Comparison of ENCODE assay signal across 6 cellular contexts in genomic region chr5:75334413-75334812, GRCh38. TPM values are rescaled to one million over a fixed set of nuclear protein-coding genes. Genes with fewer than 3 reads are reported as not detected.
DNase-seq lines count a peak whose midpoint lies in the region; ATAC-seq, FAIRE-seq and TF ChIP-seq lines count a peak whose summit lies in the region.
"Not testable (repeated sequence)": the region's sequence is repeated elsewhere in the genome, so short reads cannot be mapped to it uniquely, and the experiment has no call there.

No MANE protein-coding gene starts in this region.

- CTCF ChIA-PET in activated B cell treated with CpG ODN at 0.5 μM for 24 hours (lab: Charles Lee); HepG2 (lab: Yijun Ruan, JAX; ENCODE audit: low intra/inter-chr PET ratio, low total read pairs): not testable (repeated sequence)

- not testable (repeated sequence) for H3K27ac ChIP-seq in GM23338 (ENCODE audit: low read depth); neural progenitor cell
- H3K27ac ChIP-seq in HepG2 (ENCODE audit: extremely low read length, insufficient read depth, low read length) = peak overlapping the region; percentile 92

- not testable (repeated sequence) for TF ChIP-seq CTCF in GM23338 (conservative IDR thresholded peaks at IDR 0.05; ENCODE audit: low read depth in 2 of 2); activated B cell treated with CpG ODN at 0.5 μM for 24 hours (IDR thresholded peaks at IDR 0.05); HepG2 (CRISPR knock-in tag; IDR thresholded peaks at IDR 0.05); nephron progenitor cell (IDR thresholded peaks at IDR 0.05); neural progenitor cell (IDR thresholded peaks at IDR 0.05)

- not testable (repeated sequence) for TF ChIP-seq RAD21 in HepG2 (CRISPR knock-in tag; IDR thresholded peaks at IDR 0.05)

- not testable (repeated sequence) for H3K4me1 Mint-ChIP-seq in GM23338, neural progenitor cell
- peaks cover 15% of the 10 kb centered on the region for H3K4me1 Mint-ChIP-seq in activated B cell treated with CpG ODN at 0.5 μM for 24 hours
- H3K4me1 Mint-ChIP-seq in nephron progenitor cell = peaks cover 15% of the 10 kb centered on the region

- H3K27ac Mint-ChIP-seq in GM23338 (0 out of 2 replicates have a peak overlapping the region, but pooled peaks have one; percentile 26), nephron progenitor cell (peak overlapping the region; percentile 78), neural progenitor cell (peak overlapping the region; percentile 63)
- H3K27ac Mint-ChIP-seq in activated B cell treated with CpG ODN at 0.5 μM for 24 hours = not testable (repeated sequence)

- not testable (repeated sequence) for ATAC-seq in GM23338; activated B cell treated with CpG ODN at 0.5 μM for 24 hours (ENCODE audit: low read depth); HepG2

- not testable (repeated sequence) for H3K4me3 ChIP-seq in GM23338; HepG2 (replicated peaks in 1 of 3; ENCODE audit: insufficient read depth in 1 of 3, low read depth in 2 of 3, low read length in 3 of 3); neural progenitor cell

- not testable (repeated sequence) for BruUV-seq in HepG2 (replicated peaks; lab: Mats Ljungman, UMichigan)

- intact Hi-C loops in activated B cell treated with CpG ODN at 0.5 μM for 24 hours (cut with micrococcal nuclease); HepG2 (cut with micrococcal nuclease; ENCODE audit: unreplicated experiment): not testable (repeated sequence)

- H3K27me3 ChIP-seq in GM23338 (ENCODE audit: insufficient read depth); HepG2 (ENCODE audit: control insufficient read depth in 1 of 2, insufficient read depth in 2 of 2, low read length in 2 of 2); neural progenitor cell: not testable (repeated sequence)

- H3K4me1 ChIP-seq in GM23338 (ENCODE audit: insufficient read depth); neural progenitor cell: not testable (repeated sequence)
- peaks cover 51% of the 10 kb centered on the region for H3K4me1 ChIP-seq in HepG2 (ENCODE audit: insufficient read depth, low read length)

- not testable (repeated sequence) for H2AFZ ChIP-seq in GM23338; HepG2 (ENCODE audit: low read length); neural progenitor cell (replicated peaks)

- peaks cover 23% of the 10 kb centered on the region for H3K79me2 ChIP-seq in GM23338 (replicated peaks; ENCODE audit: insufficient read depth)
- peaks cover 29% of the 10 kb centered on the region for H3K79me2 ChIP-seq in HepG2 (ENCODE audit: insufficient read depth, low read length)
- H3K79me2 ChIP-seq in neural progenitor cell (ENCODE audit: low read depth) = peaks cover 23% of the 10 kb centered on the region

- POLR2A ChIA-PET in activated B cell treated with CpG ODN at 0.5 μM for 24 hours (lab: Charles Lee); HepG2 (lab: Yijun Ruan, JAX): not testable (repeated sequence)

- peaks cover 10% of the 10 kb centered on the region; the same call in 2 of the 3 replicates for H3K9me3 Mint-ChIP-seq in GM23338
- not testable (repeated sequence) for H3K9me3 Mint-ChIP-seq in activated B cell treated with CpG ODN at 0.5 μM for 24 hours, neural progenitor cell
- peaks cover 19% of the 10 kb centered on the region for H3K9me3 Mint-ChIP-seq in nephron progenitor cell

- DNase-seq in GM23338 (ENCODE audit: low spot score); activated B cell treated with CpG ODN at 0.5 μM for 24 hours; HepG2 (ENCODE audit: low spot score); nephron progenitor cell; neural progenitor cell (ENCODE audit: low spot score): not testable (repeated sequence)
- peak; percentile 17 for DNase-seq in HT1080 (ENCODE audit: low read depth)

- TF ChIP-seq EP300 in HepG2 (IDR thresholded peaks at IDR 0.05; ENCODE audit: low read depth in 2 of 2, low read length in 2 of 2); HepG2 (CRISPR knock-in tag; IDR thresholded peaks at IDR 0.05; ENCODE audit: borderline replicate concordance): not testable (repeated sequence)

- TF ChIP-seq POLR2A in HepG2 (IDR thresholded peaks at IDR 0.05; ENCODE audit: insufficient read depth in 1 of 2, low read depth in 2 of 2, low read length in 2 of 2) = peak; percentile 33 to 68; a peak in 3 of 4 replicates

- WGBS in HepG2 (ENCODE audit: low lambda C conversion rate) = 96% methylated on average over 9 of the region's 10 CpGs

- H4K20me1 ChIP-seq in GM23338 (replicated peaks; ENCODE audit: insufficient read depth) (peaks cover 16% of the 10 kb centered on the region), HepG2 (ENCODE audit: insufficient read depth, low read length) (peaks cover 21% of the 10 kb centered on the region), neural progenitor cell (ENCODE audit: low read depth) (peaks cover 20% of the 10 kb centered on the region)

- H3K4me3 Mint-ChIP-seq in GM23338, neural progenitor cell: not testable (repeated sequence)
- H3K4me3 Mint-ChIP-seq in activated B cell treated with CpG ODN at 0.5 μM for 24 hours (peak overlapping the region; percentile 32), nephron progenitor cell (peak overlapping the region; percentile 61)

- H3K36me3 Mint-ChIP-seq in GM23338 (ENCODE audit: low read depth) = peaks cover 20% of the 10 kb centered on the region
- H3K36me3 Mint-ChIP-seq in activated B cell treated with CpG ODN at 0.5 μM for 24 hours (ENCODE audit: low read depth) = peaks cover 13% of the 10 kb centered on the region
- H3K36me3 Mint-ChIP-seq in nephron progenitor cell (ENCODE audit: low read depth) = not testable (repeated sequence)
- H3K36me3 Mint-ChIP-seq in neural progenitor cell = peaks cover 11% of the 10 kb centered on the region

- not testable (repeated sequence) for H3K27me3 Mint-ChIP-seq in GM23338 (ENCODE audit: insufficient read depth, low read depth, poor library complexity); activated B cell treated with CpG ODN at 0.5 μM for 24 hours; nephron progenitor cell (ENCODE audit: low read depth, poor library complexity); neural progenitor cell (ENCODE audit: insufficient read depth, low read depth)

- not testable (repeated sequence) for H3K4me2 ChIP-seq in GM23338; HepG2 (ENCODE audit: low read depth, low read length); neural progenitor cell

- H3K9me3 ChIP-seq in HepG2 (ENCODE audit: low read length); neural progenitor cell (ENCODE audit: low read depth): not testable (repeated sequence)

- in situ Hi-C loops in HepG2 (cut with HindIII; ENCODE audit: extremely low pct_ligation_motif_present, low pct_unique_long_range_greater_than_20kb) = not testable (repeated sequence)

- not testable (repeated sequence) for H3F3A ChIP-seq in GM23338 (replicated peaks; ENCODE audit: low read depth)
- peaks cover 13% of the 10 kb centered on the region for H3F3A ChIP-seq in neural progenitor cell (ENCODE audit: low read depth)

- not testable (repeated sequence) for H3K36me3 ChIP-seq in GM23338 (ENCODE audit: insufficient read depth); HepG2 (replicated peaks in 1 of 2; ENCODE audit: control insufficient read depth in 1 of 2, insufficient read depth in 2 of 2, low read length in 2 of 2); neural progenitor cell

- H3K9me2 ChIP-seq in GM23338 (ENCODE audit: insufficient read depth) = not testable (repeated sequence)

- FAIRE-seq in HepG2 (lab: Jason Lieb, UNC) = not testable (repeated sequence)

- H3K9ac ChIP-seq in HepG2 (ENCODE audit: insufficient read depth, low read depth, low read length); neural progenitor cell: not testable (repeated sequence)

RNA-seq across cellular contexts. Expression of gene HMGCR, which starts 2.6 kb away (rescaled TPM):
- 331 and 381 TPM in 2 replicates for total RNA-seq in GM23338 (2014; rRNA removed; shearing (Covaris generic))
- polyA plus RNA-seq in GM23338 (2016; fragmentation: Nextera tagmentation; extraction: Ambion mirVana) = 60.6 and 72.2 TPM in 2 replicates
- total RNA-seq in HT1080 (2014; rRNA removed; shearing (Covaris generic)) = 92.0 and 98.1 TPM in 2 replicates
- 31.6 and 33.8 TPM in 2 replicates for polyA plus RNA-seq in HT1080 (2015; cell fraction: cytosol; rRNA removed)
- polyA plus RNA-seq in HT1080 (2015; cell fraction: nucleus; rRNA removed) = 151 and 176 TPM in 2 replicates
- total RNA-seq in activated B cell treated with CpG ODN at 0.5 μM for 24 hours = 105 and 131 TPM in 2 replicates
- total RNA-seq in HepG2 (2016; rRNA removed; fragmentation: Illumina TruSeq; extraction: Trizol) = 111 and 144 TPM in 2 replicates
- 13.9 and 16.0 TPM in 2 replicates for total RNA-seq in HepG2 (2016; cell fraction: cytosol; rRNA removed; fragmentation: Illumina TruSeq; extraction: Trizol; ENCODE audit: low read depth)
- 94.9 and 148 TPM in 2 replicates for total RNA-seq in HepG2 (2016; cell fraction: insoluble cytoplasmic fraction; rRNA removed; fragmentation: Illumina TruSeq; extraction: Trizol)
- total RNA-seq in HepG2 (2016; cell fraction: membrane; rRNA removed; fragmentation: Illumina TruSeq; extraction: Trizol) = 34.9 and 43.7 TPM in 2 replicates
- total RNA-seq in HepG2 (2016; cell fraction: nucleus; rRNA removed; fragmentation: Illumina TruSeq; extraction: Trizol) = 273 and 279 TPM in 2 replicates
- 43.0 and 54.2 TPM in 2 replicates for polyA plus RNA-seq in HepG2 (2011; rRNA removed)
- polyA plus RNA-seq in HepG2 (2011; cell fraction: cytosol; rRNA removed) = 16.7 and 37.7 TPM in 2 replicates
- 41.8 and 60.3 TPM in 2 replicates for polyA plus RNA-seq in HepG2 (2011; cell fraction: nucleus; rRNA removed)
- 147 and 165 TPM in 2 replicates for polyA plus RNA-seq in HepG2 (2012)
- 5.0 and 5.2 TPM in 2 replicates for polyA plus RNA-seq in HepG2 (2016; cell fraction: cytosol; fragmentation: Illumina TruSeq; extraction: Trizol; ENCODE audit: low read depth)
- polyA plus RNA-seq in HepG2 (2016; cell fraction: insoluble cytoplasmic fraction; fragmentation: Illumina TruSeq; extraction: Trizol; ENCODE audit: low read depth) = 67.7 and 73.3 TPM in 2 replicates
- 10.6 and 13.1 TPM in 2 replicates for polyA plus RNA-seq in HepG2 (2016; cell fraction: membrane; fragmentation: Illumina TruSeq; extraction: Trizol; ENCODE audit: low read depth)
- polyA plus RNA-seq in HepG2 (2016; cell fraction: nucleus; fragmentation: Illumina TruSeq; extraction: Trizol; ENCODE audit: insufficient read depth, low read depth) = 271 and 285 TPM in 2 replicates
- polyA minus RNA-seq in HepG2 (2011; rRNA and poly(A)+ RNA removed; ENCODE audit: low replicate concordance) = 101 and 102 TPM in 2 replicates
- 53.2 and 76.7 TPM in 2 replicates for polyA minus RNA-seq in HepG2 (2011; cell fraction: cytosol; rRNA and poly(A)+ RNA removed)
- 204 and 309 TPM in 2 replicates for polyA minus RNA-seq in HepG2 (2011; cell fraction: nucleus; rRNA and poly(A)+ RNA removed)
- total RNA-seq in neural progenitor cell (ENCODE audit: low replicate concordance) = 227 and 248 TPM in 2 replicates
